In the genomic region with DNA sequence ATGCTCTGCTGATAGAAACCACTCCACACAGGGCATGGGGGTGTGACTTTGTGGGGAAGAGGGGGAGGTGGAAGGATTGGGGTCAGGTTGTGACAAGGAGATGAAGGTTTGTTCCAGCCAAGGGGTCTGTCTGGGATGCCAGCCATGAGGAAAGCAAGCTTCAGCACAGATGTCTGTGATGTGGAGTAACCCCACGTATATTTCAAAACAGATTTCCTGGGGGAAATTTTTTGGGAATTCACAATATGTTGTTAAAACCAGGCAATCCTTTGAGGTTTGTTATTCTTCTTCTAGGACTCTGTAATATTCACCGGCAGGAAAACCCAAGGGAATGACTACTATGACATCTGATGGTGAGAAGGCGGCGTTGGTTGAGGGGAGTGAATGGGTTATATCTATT, we compare ENCODE assay signal across 17 cellular contexts.
A peak's percentile ranks its signal among the peaks of the same experiment; 100 is the strongest.
DNase-seq lines count a peak whose midpoint lies in the region; ATAC-seq, FAIRE-seq and TF ChIP-seq lines count a peak whose summit lies in the region.
"Had no signal": no experiment of that assay in that cellular context is flagged by ENCODE, and none has a peak within 500 bp of the region (broad histone marks: within the 10 kb centered on the region; RNA-seq: fewer than 3 reads in every experiment).

No MANE protein-coding gene starts in this region.

- no peaks in the 10 kb centered on the region for H3K9me3 Mint-ChIP-seq in osteocyte (ENCODE audit: unreplicated experiment)
- H3K9me3 Mint-ChIP-seq: CD14-positive monocyte; effector memory CD8-positive, alpha-beta T cell; IgD-negative memory B cell had no signal

- peak overlapping the region; percentile 42 for H2BK12ac ChIP-seq in trophoblast cell (ENCODE audit: low read length)

- no peak overlapping the region for H3K27ac Mint-ChIP-seq in osteocyte (ENCODE audit: unreplicated experiment)
- H3K27ac Mint-ChIP-seq: CD14-positive monocyte; effector memory CD8-positive, alpha-beta T cell had no signal

- DNase-seq in EH (ENCODE audit: low read depth) = peak; percentile 72
- DNase-seq in RWPE1 (ENCODE audit: low spot score) = no peak
- peak in 1 of 2 donors; percentile 31 for DNase-seq in trophoblast cell
- DNase-seq in ACHN = no peak
- DNase-seq in osteocyte (ENCODE audit: extremely low spot score, unreplicated experiment) = no peak
- no peak for DNase-seq in activated effector memory CD4-positive, alpha-beta T cell treated with Interleukin-2 at 50 U/mL for 16 hours
- DNase-seq: effector memory CD8-positive, alpha-beta T cell; H7; head of caudate nucleus; NCI-H1092; stomach had no signal

- H3K4me3 Mint-ChIP-seq in osteocyte (ENCODE audit: unreplicated experiment) = no peak overlapping the region
- H3K4me3 Mint-ChIP-seq: CD14-positive monocyte; effector memory CD8-positive, alpha-beta T cell; IgD-negative memory B cell had no signal

- peak; percentile 53 for FAIRE-seq in endometrium (lab: Jason Lieb, UNC)
- FAIRE-seq: bronchial epithelial cell, islet of Langerhans had no signal

- H3K14ac ChIP-seq in trophoblast cell (ENCODE audit: low read length) = no peak overlapping the region

- no peaks in the 10 kb centered on the region for H3K79me2 ChIP-seq in trophoblast cell (ENCODE audit: control insufficient read depth, insufficient read depth, low read length, poor library complexity)

- no peak overlapping the region for H3K4ac ChIP-seq in trophoblast cell (ENCODE audit: low read depth, low read length)

- no peak overlapping the region for H4K8ac ChIP-seq in trophoblast cell (ENCODE audit: low read depth, low read length)

- H3K9me3 ChIP-seq in trophoblast cell (ENCODE audit: insufficient read depth, low read depth, low read length) = no peaks in the 10 kb centered on the region
- H3K9me3 ChIP-seq: stomach had no signal

- H3K4me3 ChIP-seq in trophoblast cell (ENCODE audit: low read depth, low read length) = no peak overlapping the region
- H3K4me3 ChIP-seq: stomach had no signal

- no peak overlapping the region for H2AFZ ChIP-seq in trophoblast cell (ENCODE audit: insufficient read depth, low read length, poor library complexity)

- TF ChIP-seq CTCF in RWPE1 (conservative IDR thresholded peaks at IDR 0.05; ENCODE audit: low read depth) (no peak), osteocyte (IDR thresholded peaks at IDR 0.05) (no peak)

- no peak overlapping the region for H3K23ac ChIP-seq in trophoblast cell (ENCODE audit: low read length)

- H4K91ac ChIP-seq in trophoblast cell (ENCODE audit: low read depth, low read length) = peak overlapping the region; percentile 72

- peak overlapping the region; percentile 52 for H2BK5ac ChIP-seq in trophoblast cell (ENCODE audit: low read depth, low read length, poor library complexity)

- H3K27me3 ChIP-seq in trophoblast cell (ENCODE audit: insufficient read depth, low read length) = no peaks in the 10 kb centered on the region
- H3K27me3 ChIP-seq: stomach had no signal

- peaks cover 2% of the 10 kb centered on the region for H3K27me3 Mint-ChIP-seq in osteocyte (ENCODE audit: unreplicated experiment)
- H3K27me3 Mint-ChIP-seq: effector memory CD8-positive, alpha-beta T cell; IgD-negative memory B cell had no signal

- no peak for ATAC-seq in HG02571 (IDR thresholded peaks at IDR 0.05; ENCODE audit: unreplicated experiment)
- ATAC-seq: effector memory CD8-positive, alpha-beta T cell had no signal

- H3K27ac ChIP-seq in RWPE1 (peak overlapping the region; percentile 63), trophoblast cell (ENCODE audit: low read depth, low read length) (no peak overlapping the region)

- no peak overlapping the region for H4K12ac ChIP-seq in trophoblast cell (ENCODE audit: low read depth, low read length)

- no peaks in the 10 kb centered on the region for H3K36me3 ChIP-seq in trophoblast cell (ENCODE audit: control insufficient read depth in 1 of 2, insufficient read depth in 2 of 2, low read length in 2 of 2)
- H3K36me3 ChIP-seq: stomach had no signal

- peaks cover 8% of the 10 kb centered on the region for H3K79me1 ChIP-seq in trophoblast cell (ENCODE audit: low read length)

- POLR2A ChIA-PET in RWPE1 (lab: Yijun Ruan, JAX; ENCODE audit: low non-redundant PET) = no interaction called here

- H2BK120ac ChIP-seq in trophoblast cell (ENCODE audit: insufficient read depth, low read length, poor library complexity) = peak overlapping the region; percentile 52

- H3K4me1 Mint-ChIP-seq in osteocyte (ENCODE audit: unreplicated experiment) = peaks cover 33% of the 10 kb centered on the region

- no peak overlapping the region for H3K18ac ChIP-seq in trophoblast cell (ENCODE audit: low read length)

- CTCF ChIA-PET in RWPE1 (lab: Yijun Ruan, JAX) = interaction anchor here (0.6 kb wide), 1 partner anchor 9 kb away, joined by 5 read pairs; no protein-coding TSS in a partner anchor

- peaks cover 10 to 19% of the 10 kb centered on the region in 2 experiments for H3K4me1 ChIP-seq in trophoblast cell (ENCODE audit: control insufficient read depth in 1 of 2, insufficient read depth in 2 of 2, low read length in 2 of 2)

- no peak overlapping the region for H3K9ac ChIP-seq in trophoblast cell (ENCODE audit: low read length)

- WGBS in trophoblast cell (ENCODE audit: extremely low coverage, insufficient coverage, insufficient read length) = no CpG with 5 or more reads among the region's 4 CpGs

- in situ Hi-C loops in ACHN (cut with HindIII; ENCODE audit: low pct_ligation_motif_present, low pct_unique_long_range_greater_than_20kb, low sequenced_read_pairs) = no loop called here

- H3K36me3 Mint-ChIP-seq in osteocyte (ENCODE audit: unreplicated experiment) = no peaks in the 10 kb centered on the region
- H3K36me3 Mint-ChIP-seq: CD14-positive monocyte had no signal

- no peak overlapping the region for H2AK5ac ChIP-seq in trophoblast cell (ENCODE audit: low read length)

- H3K4me2 ChIP-seq in trophoblast cell (ENCODE audit: low read length) = no peak overlapping the region
